Comparison of ENCODE assay signal across 17 cellular contexts in the genomic region with DNA sequence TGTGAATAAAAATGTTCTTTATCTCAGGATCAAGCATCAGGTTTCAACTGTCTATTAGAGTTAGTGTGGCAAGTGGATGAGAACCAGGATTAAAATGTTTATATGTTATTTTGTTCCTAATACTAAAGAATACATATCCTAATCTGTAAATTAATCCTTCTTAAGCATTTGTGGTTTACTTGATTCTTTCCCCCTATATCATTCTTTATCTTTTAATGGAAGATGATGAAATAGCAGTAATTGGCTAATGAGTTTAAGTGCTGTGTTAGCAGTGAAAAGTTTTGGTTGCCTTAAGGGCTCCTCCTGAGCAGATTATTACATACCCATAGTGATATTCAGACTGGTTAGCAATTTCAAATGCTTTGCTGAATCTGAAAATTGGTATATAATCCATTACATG.
DNase-seq lines count a peak whose midpoint lies in the region; ATAC-seq and TF ChIP-seq lines count a peak whose summit lies in the region.
"Had no signal": no experiment of that assay in that cellular context is flagged by ENCODE, and none has a peak within 500 bp of the region (broad histone marks: within the 10 kb centered on the region; RNA-seq: fewer than 3 reads in every experiment).

No MANE protein-coding gene starts in this region.

- TF ChIP-seq CTCF in PC-3 (conservative IDR thresholded peaks at IDR 0.05; ENCODE audit: low read depth, low read length), result no peak

- no peaks in the 10 kb centered on the region for H3F3A ChIP-seq in PC-3 (ENCODE audit: low read length, unreplicated experiment)

- no peak overlapping the region for H3K27ac ChIP-seq in PC-3 (ENCODE audit: low read length)
- H3K27ac ChIP-seq: BLaER1, C4-2B had no signal

- ATAC-seq in PC-3 (peak; percentile 76), GM18868 (IDR thresholded peaks at IDR 0.05; ENCODE audit: unreplicated experiment) (no peak), HG03354 (IDR thresholded peaks at IDR 0.05; ENCODE audit: poor library complexity, severe bottlenecking, unreplicated experiment) (no peak), HG03280 (IDR thresholded peaks at IDR 0.05; ENCODE audit: unreplicated experiment) (no peak)
- ATAC-seq: CD8-positive, alpha-beta T cell; GM23338; HCT116 had no signal

- H3K9ac ChIP-seq in PC-3 (ENCODE audit: low read length), result no peak overlapping the region
- H3K9ac ChIP-seq: BLaER1 had no signal

- H3K27me3 ChIP-seq in PC-3 (ENCODE audit: low read length), result no peaks in the 10 kb centered on the region
- H3K27me3 ChIP-seq: BLaER1 had no signal

- H3K4me3 ChIP-seq in PC-3 (ENCODE audit: low read length), result no peak overlapping the region
- H3K4me3 ChIP-seq: BLaER1, GM23338 had no signal

- H3K4me2 ChIP-seq in PC-3 (ENCODE audit: low read length), result no peak overlapping the region
- H3K4me2 ChIP-seq: BLaER1, GM23338 had no signal

- BruUV-seq in PC-3 (replicated peaks; lab: Mats Ljungman, UMichigan), result no TSS peak

- DNase-seq in D341Med (ENCODE audit: low spot score) (peak; percentile 18), NCI-H524 treated with DMSO at 0.1 percent for 48 hours (lab: John Stamatoyannopoulos, UW) (peak; percentile 18), PC-3 (peak; percentile 25), amniotic epithelial cell (ENCODE audit: low read depth) (peak; percentile 28)
- DNase-seq in activated CD4-positive, alpha-beta T cell treated with anti-CD3 and anti-CD28 coated beads, Interleukin-2, amount 50 U/mL, for 1 hour, result no peak
- DNase-seq: CD4-positive, CD25-positive, alpha-beta regulatory T cell; CD8-positive, alpha-beta T cell; DMS153; DND-41; H9 had no signal

- peaks cover 7% of the 10 kb centered on the region; the same call in 1 of the 2 replicates for H3K4me1 ChIP-seq in PC-3 (ENCODE audit: insufficient read depth, low read length)
- H3K4me1 ChIP-seq: BLaER1 had no signal

- no peaks in the 10 kb centered on the region for H3K36me3 ChIP-seq in PC-3 (ENCODE audit: low read depth, low read length)
- H3K36me3 ChIP-seq: BLaER1 had no signal

- H3K9me3 ChIP-seq in PC-3 (ENCODE audit: low read length), result no peaks in the 10 kb centered on the region
- H3K9me3 ChIP-seq: BLaER1 had no signal

- H3K79me2 ChIP-seq in PC-3 (ENCODE audit: low read length), result no peaks in the 10 kb centered on the region

- no peaks in the 10 kb centered on the region for H3K9me2 ChIP-seq in PC-3 (replicated peaks; ENCODE audit: low read length)

- CTCF ChIA-PET in PC-3 (lab: Charles Lee), result no interaction called here

- H4K20me1 ChIP-seq in PC-3 (ENCODE audit: low read length), result no peaks in the 10 kb centered on the region
- H4K20me1 ChIP-seq: BLaER1 had no signal

- POLR2A ChIA-PET in PC-3 (lab: Charles Lee; ENCODE audit: unreplicated experiment), result interaction anchor here (0.6 kb wide), 1 partner anchor 1181 kb away, joined by 3 read pairs; no protein-coding TSS in a partner anchor

- no peak overlapping the region for H2AFZ ChIP-seq in PC-3 (ENCODE audit: low read length)
- H2AFZ ChIP-seq: GM23338 had no signal

- intact Hi-C loops in PC-3 (cut with micrococcal nuclease), result no loop called here
